In genomic region chr18:45967007-45967706, GRCh38 we compare ENCODE assay signal across 8 cellular contexts. TPM values are rescaled to one million over a fixed set of nuclear protein-coding genes. Genes with fewer than 3 reads are reported as not detected.
DNase-seq lines count a peak whose midpoint lies in the region; ATAC-seq, FAIRE-seq and TF ChIP-seq lines count a peak whose summit lies in the region.

EPG5 (minus strand) TSS chr18:45967329; CDS start chr18:45967239, 90 bp downstream.

- H3K9me3 ChIP-seq in Caco-2 (no peaks in the 10 kb centered on the region), H1 (ENCODE audit: insufficient read depth in 2 of 2, low read depth in 1 of 2, low read length in 1 of 2) (no peaks in the 10 kb centered on the region)

- no peaks in the 10 kb centered on the region; the same call in 1 of the 2 replicates for H3K79me1 ChIP-seq in H1 (ENCODE audit: low read depth, low read length)

- H3K27me3 ChIP-seq in Caco-2 (replicated peaks; ENCODE audit: control insufficient read depth, insufficient read depth, low read length) (no peaks in the 10 kb centered on the region), H1 (replicated peaks in 1 of 4; ENCODE audit: control insufficient read depth in 3 of 4, extremely low read depth in 1 of 4, insufficient read depth in 3 of 4, low read length in 3 of 4) (peaks cover 0 to 3% (median 0%) of the 10 kb centered on the region in 4 experiments; a peak in 3 of 7 replicates)

- H3K27ac Mint-ChIP-seq in Caco-2 (ENCODE audit: unreplicated experiment) (peak within 1 kb of the TSS; percentile 92), memory B cell (peak within 1 kb of the TSS; percentile 96)

- ATAC-seq in GM21381 (IDR thresholded peaks at IDR 0.05; ENCODE audit: unreplicated experiment) (peak; percentile 98), memory B cell (ENCODE audit: low read depth) (peak; percentile 96)

- no peak within 1 kb of the TSS for H2BK5ac ChIP-seq in H1 (ENCODE audit: low read depth, low read length)

- H2BK15ac ChIP-seq in H1 (ENCODE audit: low read length): no peak within 1 kb of the TSS

- H2BK120ac ChIP-seq in H1 (replicated peaks; ENCODE audit: low read depth, low read length): no peak within 1 kb of the TSS

- no peaks in the 10 kb centered on the region for H3K4me1 Mint-ChIP-seq in Caco-2 (ENCODE audit: low read depth, unreplicated experiment)
- peaks cover 28% of the 10 kb centered on the region for H3K4me1 Mint-ChIP-seq in memory B cell

- DNase-seq in Caco-2 (peak; percentile 93 to 94), HTR-8/SVneo (ENCODE audit: insufficient read length, low spot score) (peak; percentile 81), NOMO-1 treated with DMSO at 0.1 percent for 48 hours (lab: John Stamatoyannopoulos, UW; ENCODE audit: unreplicated experiment) (peak; percentile 96), H1 (ENCODE audit: low read depth in 1 of 2, low spot score in 2 of 2) (peak; percentile 90 to 97), memory B cell (ENCODE audit: low spot score in 2 of 2) (peak; percentile 81 to 82)
- peak; percentile 82 for DNase-seq in activated CD8-positive, alpha-beta memory T cell treated with anti-CD3 and anti-CD28 coated beads for 4 hours (ENCODE audit: low read depth in 2 of 2)
- peak; percentile 84 for DNase-seq in stimulated activated CD8-positive, alpha-beta memory T cell treated with anti-CD3 and anti-CD28 coated beads, Interleukin-12 subunit alpha, Interleukin-12 subunit beta, amount 100 ng/mL, for 1 hour (ENCODE audit: low read depth)

- 1% methylated on average over 34 of the region's 50 CpGs; no CpG with 5 or more reads in 1 of the 2 experiments for WGBS in H1 (ENCODE audit: extremely low coverage in 1 of 2, insufficient coverage in 1 of 2, insufficient read length in 1 of 2, insufficient replicate concordance in 2 of 2, low coverage in 1 of 2, low lambda C conversion rate in 2 of 2, missing lambda C conversion rate in 1 of 2), 2 experiments

- H3K4me2 ChIP-seq in H1 (ENCODE audit: insufficient read depth in 1 of 2, low read depth in 2 of 2, low read length in 2 of 2): peak within 1 kb of the TSS; percentile 61 to 79

- no peak within 1 kb of the TSS; the same call in 1 of the 2 replicates for H3K18ac ChIP-seq in H1 (ENCODE audit: extremely low read depth, low read length)

- no peak within 1 kb of the TSS for H3K14ac ChIP-seq in H1 (ENCODE audit: insufficient read length)

- CTCF ChIA-PET in Caco-2 (lab: Charles Lee) (no interaction called here), H1 (lab: Charles Lee; ENCODE audit: partially characterized antibody) (no interaction called here)

- H3K23ac ChIP-seq in H1 (ENCODE audit: insufficient read length): no peak within 1 kb of the TSS

- H3K4ac ChIP-seq in H1 (replicated peaks; ENCODE audit: insufficient read length, low read depth, low read length): peak within 1 kb of the TSS; percentile 53

- H2BK12ac ChIP-seq in H1 (ENCODE audit: low read depth, low read length): no peak within 1 kb of the TSS

- TF ChIP-seq CTCF in Caco-2 (IDR thresholded peaks at IDR 0.05; ENCODE audit: insufficient read depth in 1 of 2, low read depth in 1 of 2, low read length in 1 of 2, severe bottlenecking in 1 of 2, unreplicated experiment in 1 of 2) (no peak), H1 (IDR thresholded peaks at IDR 0.05; ENCODE audit: control extremely low read depth in 1 of 3, insufficient read depth in 1 of 3, low read depth in 1 of 3, low read length in 3 of 3) (peak in 1 of 3 experiments; percentile 1; a peak in 1 of 4 replicates)

- peak within 1 kb of the TSS; percentile 99 for H3K4me3 Mint-ChIP-seq in Caco-2 (ENCODE audit: unreplicated experiment)
- peak within 1 kb of the TSS; percentile 98 for H3K4me3 Mint-ChIP-seq in memory B cell

- no peak within 1 kb of the TSS for H2AK5ac ChIP-seq in H1 (ENCODE audit: low read depth, low read length)

- H3K79me2 ChIP-seq in H1 (ENCODE audit: control insufficient read depth in 1 of 2, insufficient read depth in 2 of 2, low read length in 2 of 2): peaks cover 0 to 22% of the 10 kb centered on the region in 2 experiments; a peak in 2 of 4 replicates

- peak; percentile 81 to 96 for TF ChIP-seq POLR2A in H1 (IDR thresholded peaks at IDR 0.05; ENCODE audit: control extremely low read depth in 1 of 2, low read depth in 2 of 2, low read length in 2 of 2)

- intact Hi-C loops in Caco-2 (cut with micrococcal nuclease; ENCODE audit: unreplicated experiment): loop anchor here (1.0 kb wide), 1 partner anchor 104 kb away; no protein-coding TSS in a partner anchor

- H2AFZ ChIP-seq in H1 (ENCODE audit: low read length): peak within 1 kb of the TSS; percentile 76

- H3K27ac ChIP-seq in H1 (ENCODE audit: low read depth, low read length): peak within 1 kb of the TSS; percentile 75; the same call in 1 of the 2 replicates

- no peak within 1 kb of the TSS for H2BK20ac ChIP-seq in H1 (ENCODE audit: low read length)

- H4K5ac ChIP-seq in H1 (ENCODE audit: insufficient read length, low read depth, low read length): no peak within 1 kb of the TSS

- no peak for TF ChIP-seq EP300 in H1 (IDR thresholded peaks at IDR 0.05; ENCODE audit: borderline replicate concordance in 1 of 2, low read depth in 2 of 2, low read length in 2 of 2)

- H3K36me3 ChIP-seq in Caco-2 (ENCODE audit: control insufficient read depth, insufficient read depth, low read length): no peaks in the 10 kb centered on the region
- H3K36me3 ChIP-seq in H1 (ENCODE audit: control insufficient read depth in 2 of 4, insufficient read depth in 4 of 4, low read length in 3 of 4): no peaks in the 10 kb centered on the region

- no peaks in the 10 kb centered on the region for H4K20me1 ChIP-seq in H1 (replicated peaks in 1 of 2; ENCODE audit: control insufficient read depth in 1 of 2, insufficient read depth in 2 of 2, low read length in 2 of 2)

- H3K4me1 ChIP-seq in Caco-2: no peaks in the 10 kb centered on the region
- no peaks in the 10 kb centered on the region for H3K4me1 ChIP-seq in H1 (replicated peaks in 1 of 4; ENCODE audit: control insufficient read depth in 3 of 4, insufficient read depth in 4 of 4, low read length in 3 of 4)

- H4K91ac ChIP-seq in H1 (replicated peaks; ENCODE audit: insufficient read length, low read length): no peak within 1 kb of the TSS

- H3K56ac ChIP-seq in H1 (replicated peaks; ENCODE audit: insufficient read length, low read depth, low read length): no peak within 1 kb of the TSS

- H3K9me3 Mint-ChIP-seq in Caco-2 (ENCODE audit: unreplicated experiment) (no peaks in the 10 kb centered on the region), memory B cell (no peaks in the 10 kb centered on the region)

- peaks cover 8% of the 10 kb centered on the region for H3K23me2 ChIP-seq in H1 (ENCODE audit: low read depth, low read length)

- BruUV-seq in Caco-2 (replicated peaks; lab: Mats Ljungman, UMichigan): no TSS peak

- H3K27me3 Mint-ChIP-seq in Caco-2 (ENCODE audit: insufficient read depth, unreplicated experiment) (no peaks in the 10 kb centered on the region), memory B cell (no peaks in the 10 kb centered on the region)

- POLR2A ChIA-PET in Caco-2 (lab: Charles Lee): no interaction called here
- POLR2A ChIA-PET in H1 (lab: Charles Lee; ENCODE audit: partially characterized antibody): interaction anchor here (1.0 kb wide), 1 partner anchor 131 kb away, joined by 3 read pairs; the partner anchor contains the start of gene ATP5F1A

- peak within 1 kb of the TSS; percentile 69 for H3K4me3 ChIP-seq in Caco-2 (ENCODE audit: low read depth, low read length)
- H3K4me3 ChIP-seq in H1 (ENCODE audit: extremely low read depth in 1 of 4, insufficient read depth in 2 of 4, low read depth in 3 of 4, low read length in 4 of 4): peak within 1 kb of the TSS; percentile 80 to 98 (median 91)

- H3K36me3 Mint-ChIP-seq in Caco-2 (ENCODE audit: insufficient read depth, unreplicated experiment) (no peaks in the 10 kb centered on the region), memory B cell (peaks cover 12% of the 10 kb centered on the region)

- TF ChIP-seq RAD21 in H1 (IDR thresholded peaks at IDR 0.05 in 1 of 2, conservative IDR thresholded peaks at IDR 0.05 in 1 of 2; ENCODE audit: low read depth in 2 of 2, low read length in 2 of 2): no peak

- peak within 1 kb of the TSS; percentile 66; the same call in 1 of the 2 replicates for H4K8ac ChIP-seq in H1 (ENCODE audit: extremely low read depth, insufficient read depth, low read length)

- peak within 1 kb of the TSS; percentile 70 to 83 (median 76) for H3K9ac ChIP-seq in H1 (replicated peaks in 1 of 4; ENCODE audit: extremely low read depth in 1 of 4, low read depth in 3 of 4, low read length in 3 of 4)

- FAIRE-seq in HTR-8/SVneo (lab: Jason Lieb, UNC): no peak
- FAIRE-seq in H1 (lab: Jason Lieb, UNC): peak; percentile 28

TF ChIP-seq in H1, 55 proteins besides CTCF, POLR2A, EP300 and RAD21 (continues in another document):
- peak; percentile 59 for TF ChIP-seq CREB1 (IDR thresholded peaks at IDR 0.05)
- TF ChIP-seq TEAD4 (IDR thresholded peaks at IDR 0.05; ENCODE audit: low read depth, low read length): no peak
- no peak for TF ChIP-seq BCL11A (IDR thresholded peaks at IDR 0.05; ENCODE audit: low read depth in 2 of 2, low read length in 2 of 2)
- no peak for TF ChIP-seq GTF2F1 (IDR thresholded peaks at IDR 0.05; ENCODE audit: borderline replicate concordance, low read depth, low read length)
- no peak for TF ChIP-seq RNF2 (IDR thresholded peaks at IDR 0.05; ENCODE audit: borderline replicate concordance, low read depth, low read length, missing control alignments, poor library complexity, severe bottlenecking)
- TF ChIP-seq MAFK (IDR thresholded peaks at IDR 0.05; ENCODE audit: low read depth, low read length): no peak
- TF ChIP-seq NRF1 (IDR thresholded peaks at IDR 0.05; ENCODE audit: low read depth, low read length): no peak
- peak; percentile 64 to 86; a peak in 3 of 4 replicates for TF ChIP-seq SIN3A (conservative IDR thresholded peaks at IDR 0.05 in 1 of 2, IDR thresholded peaks at IDR 0.05 in 1 of 2; ENCODE audit: low read depth in 1 of 2, low read length in 2 of 2)
- peak; percentile 56 for TF ChIP-seq ASH2L (IDR thresholded peaks at IDR 0.05; ENCODE audit: low read length)
- TF ChIP-seq, protein P1, sequence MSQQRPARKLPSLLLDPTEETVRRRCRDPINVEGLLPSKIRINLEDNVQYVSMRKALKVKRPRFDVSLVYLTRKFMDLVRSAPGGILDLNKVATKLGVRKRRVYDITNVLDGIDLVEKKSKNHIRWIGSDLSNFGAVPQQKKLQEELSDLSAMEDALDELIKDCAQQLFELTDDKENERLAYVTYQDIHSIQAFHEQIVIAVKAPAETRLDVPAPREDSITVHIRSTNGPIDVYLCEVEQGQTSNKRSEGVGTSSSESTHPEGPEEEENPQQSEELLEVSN (IDR thresholded peaks at IDR 0.05): no peak

RNA-seq across cellular contexts. Expression of gene EPG5, which starts in this region (rescaled TPM):
- total RNA-seq in Caco-2 (2022): 10.6 and 12.0 TPM in 2 replicates
- total RNA-seq in H1 (2021; fragmentation: NEBNext Ultra II Directional; extraction: Animal tissue kit (Norgen Biotek cat#: 25700)): 18.3 and 18.6 TPM in 2 replicates
- 11.6 and 14.1 TPM in 2 replicates for polyA plus RNA-seq in H1 (2011; rRNA removed)
- 13.4 TPM for polyA plus RNA-seq in H1 (2011; cell fraction: cytosol; rRNA removed)
- polyA plus RNA-seq in H1 (2011; cell fraction: nucleus; rRNA removed): 28.9 TPM
- 7.2 to 9.1 TPM (median 7.7 TPM) in 4 replicates for polyA plus RNA-seq in H1 (2012, experiment 1 of 2)
- polyA plus RNA-seq in H1 (2012, experiment 2 of 2): 0.70 TPM
- polyA plus RNA-seq in H1 (2013, experiment 1 of 2): 6.3 TPM
- polyA plus RNA-seq in H1 (2013, experiment 2 of 2): 5.5 TPM
- polyA minus RNA-seq in H1 (2011; rRNA and poly(A)+ RNA removed): 62.3 and 83.2 TPM in 2 replicates
- 20.3 TPM for polyA minus RNA-seq in H1 (2011; cell fraction: cytosol; rRNA and poly(A)+ RNA removed)
- polyA minus RNA-seq in H1 (2011; cell fraction: nucleus; rRNA and poly(A)+ RNA removed): 65.4 TPM

Comparison
In these comparisons a context has a peak if more than half of its experiments do, and no peak if none do; other contexts are left out.
1. Peak in every context shown above with its lines: DNase-seq, ATAC-seq, H3K4me3 ChIP-seq and H3K27ac ChIP-seq.